Comparison of ENCODE assay signal across 1 cellular context in the genomic region with DNA sequence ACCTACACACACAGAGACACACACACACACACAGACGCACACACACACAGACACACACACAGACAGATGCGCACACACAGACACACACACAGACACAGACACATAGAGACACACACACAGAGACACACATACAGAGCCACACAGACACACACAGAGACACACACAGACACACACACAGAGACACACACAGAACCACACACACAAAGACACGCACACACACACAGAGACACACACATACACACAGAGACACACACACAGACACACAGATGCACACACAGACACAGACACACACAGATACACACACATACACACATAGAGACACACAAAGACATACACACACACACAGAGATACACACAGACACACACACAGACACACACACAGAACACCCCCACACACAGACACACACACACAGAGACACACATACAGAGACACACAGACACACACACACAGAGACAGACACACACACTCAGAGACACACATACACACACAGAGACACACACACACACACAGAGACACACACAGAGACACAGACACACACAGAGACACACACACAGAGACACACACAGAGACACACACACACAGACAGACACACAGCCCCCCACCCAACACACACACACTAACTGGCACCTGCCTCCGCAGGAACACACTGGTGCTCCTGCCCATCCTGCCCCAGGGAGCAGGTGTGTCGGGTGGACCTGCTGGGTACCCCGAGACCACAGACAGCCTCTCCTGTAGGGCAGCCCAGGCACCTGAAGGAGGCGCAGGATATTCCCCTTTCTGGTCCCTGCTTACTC.
TF ChIP-seq lines count a peak whose summit lies in the region.

No MANE protein-coding gene starts in this region.

TF ChIP-seq in H1, 55 proteins besides CTCF, POLR2A, EP300 and RAD21:
- TF ChIP-seq SRF (IDR thresholded peaks at IDR 0.05; ENCODE audit: low read depth, low read length) (no peak), CREB1 (IDR thresholded peaks at IDR 0.05) (no peak), GABPA (IDR thresholded peaks at IDR 0.05; ENCODE audit: borderline replicate concordance, insufficient read depth, low read length) (no peak), CBX5 (IDR thresholded peaks at IDR 0.05; ENCODE audit: low read depth, low read length) (no peak), ZNF274 (IDR thresholded peaks at IDR 0.05; ENCODE audit: borderline replicate concordance, extremely low read depth, low read length) (no peak), GTF2F1 (IDR thresholded peaks at IDR 0.05; ENCODE audit: borderline replicate concordance, low read depth, low read length) (no peak), SUZ12 (IDR thresholded peaks at IDR 0.05; ENCODE audit: low read length) (no peak), SP1 (IDR thresholded peaks at IDR 0.05; ENCODE audit: low read depth, low read length) (no peak), KDM5A (IDR thresholded peaks at IDR 0.05; ENCODE audit: low read length) (no peak), YY1 (IDR thresholded peaks at IDR 0.05; ENCODE audit: low read depth, low read length) (no peak), BCL11A (IDR thresholded peaks at IDR 0.05; ENCODE audit: low read depth in 2 of 2, low read length in 2 of 2) (no peak), CEBPB (IDR thresholded peaks at IDR 0.05; ENCODE audit: low read depth, low read length) (no peak), JUND (IDR thresholded peaks at IDR 0.05; ENCODE audit: low read length) (no peak)
- TF ChIP-seq, protein P1, sequence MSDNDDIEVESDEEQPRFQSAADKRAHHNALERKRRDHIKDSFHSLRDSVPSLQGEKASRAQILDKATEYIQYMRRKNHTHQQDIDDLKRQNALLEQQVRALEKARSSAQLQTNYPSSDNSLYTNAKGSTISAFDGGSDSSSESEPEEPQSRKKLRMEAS (IDR thresholded peaks at IDR 0.05), result no peak
- TF ChIP-seq, protein P2, sequence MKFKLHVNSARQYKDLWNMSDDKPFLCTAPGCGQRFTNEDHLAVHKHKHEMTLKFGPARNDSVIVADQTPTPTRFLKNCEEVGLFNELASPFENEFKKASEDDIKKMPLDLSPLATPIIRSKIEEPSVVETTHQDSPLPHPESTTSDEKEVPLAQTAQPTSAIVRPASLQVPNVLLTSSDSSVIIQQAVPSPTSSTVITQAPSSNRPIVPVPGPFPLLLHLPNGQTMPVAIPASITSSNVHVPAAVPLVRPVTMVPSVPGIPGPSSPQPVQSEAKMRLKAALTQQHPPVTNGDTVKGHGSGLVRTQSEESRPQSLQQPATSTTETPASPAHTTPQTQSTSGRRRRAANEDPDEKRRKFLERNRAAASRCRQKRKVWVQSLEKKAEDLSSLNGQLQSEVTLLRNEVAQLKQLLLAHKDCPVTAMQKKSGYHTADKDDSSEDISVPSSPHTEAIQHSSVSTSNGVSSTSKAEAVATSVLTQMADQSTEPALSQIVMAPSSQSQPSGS (IDR thresholded peaks at IDR 0.05; ENCODE audit: low read length), result no peak
- TF ChIP-seq, protein P3, sequence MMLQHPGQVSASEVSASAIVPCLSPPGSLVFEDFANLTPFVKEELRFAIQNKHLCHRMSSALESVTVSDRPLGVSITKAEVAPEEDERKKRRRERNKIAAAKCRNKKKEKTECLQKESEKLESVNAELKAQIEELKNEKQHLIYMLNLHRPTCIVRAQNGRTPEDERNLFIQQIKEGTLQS (IDR thresholded peaks at IDR 0.05; ENCODE audit: insufficient read depth, low read depth, low read length), result no peak
